In the genomic region with DNA sequence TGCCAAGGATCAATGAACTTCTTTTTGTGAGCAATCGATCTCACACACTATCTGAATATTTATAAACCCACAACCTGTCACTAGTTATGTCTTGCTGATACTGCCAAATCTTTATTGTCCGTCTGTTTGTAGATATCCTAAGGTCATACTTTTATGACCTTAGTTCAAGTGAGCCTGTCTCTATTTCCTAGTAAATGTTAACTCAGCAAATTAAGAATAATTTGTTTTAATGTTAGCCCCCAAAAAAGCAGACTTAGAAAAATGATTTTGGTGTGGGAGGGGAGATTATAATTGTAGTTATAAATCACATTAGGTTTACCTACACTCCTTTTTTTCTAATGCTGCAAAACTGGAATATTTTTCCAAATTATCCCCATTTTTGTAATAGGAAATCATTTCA, we compare ENCODE assay signal across 2 cellular contexts.
TF ChIP-seq lines count a peak whose summit lies in the region.

No MANE protein-coding gene starts in this region.

TF ChIP-seq in HepG2, 621 proteins besides CTCF, POLR2A, EP300 and RAD21:
- peak; percentile 82 for TF ChIP-seq MAFF (IDR thresholded peaks at IDR 0.05; ENCODE audit: low read depth, low read length)
- TF ChIP-seq MAFK (conservative IDR thresholded peaks at IDR 0.05 in 1 of 2, IDR thresholded peaks at IDR 0.05 in 1 of 2; ENCODE audit: low read length in 2 of 2), result peak; percentile 81
- TF ChIP-seq, protein P1, sequence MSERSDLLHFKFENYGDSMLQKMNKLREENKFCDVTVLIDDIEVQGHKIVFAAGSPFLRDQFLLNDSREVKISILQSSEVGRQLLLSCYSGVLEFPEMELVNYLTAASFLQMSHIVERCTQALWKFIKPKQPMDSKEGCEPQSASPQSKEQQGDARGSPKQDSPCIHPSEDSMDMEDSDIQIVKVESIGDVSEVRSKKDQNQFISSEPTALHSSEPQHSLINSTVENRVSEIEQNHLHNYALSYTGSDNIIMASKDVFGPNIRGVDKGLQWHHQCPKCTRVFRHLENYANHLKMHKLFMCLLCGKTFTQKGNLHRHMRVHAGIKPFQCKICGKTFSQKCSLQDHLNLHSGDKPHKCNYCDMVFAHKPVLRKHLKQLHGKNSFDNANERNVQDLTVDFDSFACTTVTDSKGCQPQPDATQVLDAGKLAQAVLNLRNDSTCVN (CRISPR knock-in tag; IDR thresholded peaks at IDR 0.05; ENCODE audit: borderline replicate concordance), result no peak

TF ChIP-seq in K562, 482 proteins besides CTCF, POLR2A, EP300 and RAD21 (continues in another document):
- TF ChIP-seq DDX20 (tag; IDR thresholded peaks at IDR 0.05; ENCODE audit: low read depth) (no peak), MAFF (IDR thresholded peaks at IDR 0.05; ENCODE audit: low read length) (peak; percentile 42; the same call in 1 of the 2 replicates), CBFA2T3 (IDR thresholded peaks at IDR 0.05) (no peak), ZNF785 (CRISPR knock-in tag; IDR thresholded peaks at IDR 0.05) (no peak), ZBTB7A (IDR thresholded peaks at IDR 0.05; ENCODE audit: borderline replicate concordance, control insufficient read depth, low read depth, low read length) (no peak), ZNF696 (CRISPR knock-in tag; conservative IDR thresholded peaks at IDR 0.05) (no peak), NR2C1 (IDR thresholded peaks at IDR 0.05) (no peak), NR2C1 (tag; IDR thresholded peaks at IDR 0.05) (no peak), KAT8 (IDR thresholded peaks at IDR 0.05; ENCODE audit: low read depth) (no peak), MAFG (tag; conservative IDR thresholded peaks at IDR 0.05) (peak; percentile 39), ESRRB (CRISPR knock-in tag; IDR thresholded peaks at IDR 0.05; ENCODE audit: borderline replicate concordance) (no peak), DNMT1 (IDR thresholded peaks at IDR 0.05) (no peak), NCOA4 (IDR thresholded peaks at IDR 0.05; ENCODE audit: partially characterized antibody) (no peak), CTBP1 (IDR thresholded peaks at IDR 0.05; ENCODE audit: borderline replicate concordance) (no peak), KDM1A (IDR thresholded peaks at IDR 0.05) (no peak), HSF4 (CRISPR knock-in tag; IDR thresholded peaks at IDR 0.05; ENCODE audit: borderline replicate concordance) (no peak), ZFPM2 (CRISPR knock-in tag; IDR thresholded peaks at IDR 0.05) (no peak), COPS2 (conservative IDR thresholded peaks at IDR 0.05) (no peak), MAZ (CRISPR knock-in tag; conservative IDR thresholded peaks at IDR 0.05 in 1 of 2, IDR thresholded peaks at IDR 0.05 in 1 of 2) (no peak), GABPB1 (CRISPR knock-in tag; IDR thresholded peaks at IDR 0.05) (no peak), ZSCAN29 (IDR thresholded peaks at IDR 0.05) (no peak), ZNF586 (CRISPR knock-in tag; conservative IDR thresholded peaks at IDR 0.05) (no peak), XRCC4 (IDR thresholded peaks at IDR 0.05; ENCODE audit: extremely low read depth, insufficient read depth, insufficient read length) (no peak), PHF21A (IDR thresholded peaks at IDR 0.05; ENCODE audit: borderline replicate concordance, low read depth) (no peak), RBM34 (IDR thresholded peaks at IDR 0.05; ENCODE audit: borderline replicate concordance, insufficient read depth, low read length) (no peak), ZNF316 (IDR thresholded peaks at IDR 0.05) (peak; percentile 79), HNRNPK (IDR thresholded peaks at IDR 0.05; ENCODE audit: low read depth, low read length, poor library complexity, severe bottlenecking) (no peak), ZNF584 (CRISPR knock-in tag; IDR thresholded peaks at IDR 0.05; ENCODE audit: low read depth) (no peak), RBBP5 (IDR thresholded peaks at IDR 0.05; ENCODE audit: borderline replicate concordance, insufficient read depth, low read length, poor library complexity, severe bottlenecking) (no peak), MAFK (IDR thresholded peaks at IDR 0.05; ENCODE audit: low read length) (peak; percentile 31; the same call in 1 of the 2 replicates), C11orf30 (IDR thresholded peaks at IDR 0.05; ENCODE audit: low read depth) (peak; percentile 56), ZNF717 (CRISPR knock-in tag; IDR thresholded peaks at IDR 0.05) (no peak)
- TF ChIP-seq, protein P2, sequence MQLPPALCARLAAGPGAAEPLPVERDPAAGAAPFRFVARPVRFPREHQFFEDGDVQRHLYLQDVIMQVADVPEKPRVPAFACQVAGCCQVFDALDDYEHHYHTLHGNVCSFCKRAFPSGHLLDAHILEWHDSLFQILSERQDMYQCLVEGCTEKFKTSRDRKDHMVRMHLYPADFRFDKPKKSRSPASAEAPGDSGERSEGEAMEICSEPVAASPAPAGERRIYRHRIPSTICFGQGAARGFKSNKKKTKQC (CRISPR knock-in tag; IDR thresholded peaks at IDR 0.05), result no peak
- TF ChIP-seq, protein P3, sequence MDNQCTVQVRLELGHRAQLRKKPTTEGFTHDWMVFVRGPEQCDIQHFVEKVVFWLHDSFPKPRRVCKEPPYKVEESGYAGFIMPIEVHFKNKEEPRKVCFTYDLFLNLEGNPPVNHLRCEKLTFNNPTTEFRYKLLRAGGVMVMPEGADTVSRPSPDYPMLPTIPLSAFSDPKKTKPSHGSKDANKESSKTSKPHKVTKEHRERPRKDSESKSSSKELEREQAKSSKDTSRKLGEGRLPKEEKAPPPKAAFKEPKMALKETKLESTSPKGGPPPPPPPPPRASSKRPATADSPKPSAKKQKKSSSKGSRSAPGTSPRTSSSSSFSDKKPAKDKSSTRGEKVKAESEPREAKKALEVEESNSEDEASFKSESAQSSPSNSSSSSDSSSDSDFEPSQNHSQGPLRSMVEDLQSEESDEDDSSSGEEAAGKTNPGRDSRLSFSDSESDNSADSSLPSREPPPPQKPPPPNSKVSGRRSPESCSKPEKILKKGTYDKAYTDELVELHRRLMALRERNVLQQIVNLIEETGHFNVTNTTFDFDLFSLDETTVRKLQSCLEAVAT (IDR thresholded peaks at IDR 0.05), result no peak
- TF ChIP-seq, protein P4, sequence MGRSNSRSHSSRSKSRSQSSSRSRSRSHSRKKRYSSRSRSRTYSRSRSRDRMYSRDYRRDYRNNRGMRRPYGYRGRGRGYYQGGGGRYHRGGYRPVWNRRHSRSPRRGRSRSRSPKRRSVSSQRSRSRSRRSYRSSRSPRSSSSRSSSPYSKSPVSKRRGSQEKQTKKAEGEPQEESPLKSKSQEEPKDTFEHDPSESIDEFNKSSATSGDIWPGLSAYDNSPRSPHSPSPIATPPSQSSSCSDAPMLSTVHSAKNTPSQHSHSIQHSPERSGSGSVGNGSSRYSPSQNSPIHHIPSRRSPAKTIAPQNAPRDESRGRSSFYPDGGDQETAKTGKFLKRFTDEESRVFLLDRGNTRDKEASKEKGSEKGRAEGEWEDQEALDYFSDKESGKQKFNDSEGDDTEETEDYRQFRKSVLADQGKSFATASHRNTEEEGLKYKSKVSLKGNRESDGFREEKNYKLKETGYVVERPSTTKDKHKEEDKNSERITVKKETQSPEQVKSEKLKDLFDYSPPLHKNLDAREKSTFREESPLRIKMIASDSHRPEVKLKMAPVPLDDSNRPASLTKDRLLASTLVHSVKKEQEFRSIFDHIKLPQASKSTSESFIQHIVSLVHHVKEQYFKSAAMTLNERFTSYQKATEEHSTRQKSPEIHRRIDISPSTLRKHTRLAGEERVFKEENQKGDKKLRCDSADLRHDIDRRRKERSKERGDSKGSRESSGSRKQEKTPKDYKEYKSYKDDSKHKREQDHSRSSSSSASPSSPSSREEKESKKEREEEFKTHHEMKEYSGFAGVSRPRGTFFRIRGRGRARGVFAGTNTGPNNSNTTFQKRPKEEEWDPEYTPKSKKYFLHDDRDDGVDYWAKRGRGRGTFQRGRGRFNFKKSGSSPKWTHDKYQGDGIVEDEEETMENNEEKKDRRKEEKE (IDR thresholded peaks at IDR 0.05; ENCODE audit: borderline replicate concordance in 1 of 2, control insufficient read depth in 1 of 2, low read depth in 2 of 2, low read length in 1 of 2), result no peak
- TF ChIP-seq, protein P5, sequence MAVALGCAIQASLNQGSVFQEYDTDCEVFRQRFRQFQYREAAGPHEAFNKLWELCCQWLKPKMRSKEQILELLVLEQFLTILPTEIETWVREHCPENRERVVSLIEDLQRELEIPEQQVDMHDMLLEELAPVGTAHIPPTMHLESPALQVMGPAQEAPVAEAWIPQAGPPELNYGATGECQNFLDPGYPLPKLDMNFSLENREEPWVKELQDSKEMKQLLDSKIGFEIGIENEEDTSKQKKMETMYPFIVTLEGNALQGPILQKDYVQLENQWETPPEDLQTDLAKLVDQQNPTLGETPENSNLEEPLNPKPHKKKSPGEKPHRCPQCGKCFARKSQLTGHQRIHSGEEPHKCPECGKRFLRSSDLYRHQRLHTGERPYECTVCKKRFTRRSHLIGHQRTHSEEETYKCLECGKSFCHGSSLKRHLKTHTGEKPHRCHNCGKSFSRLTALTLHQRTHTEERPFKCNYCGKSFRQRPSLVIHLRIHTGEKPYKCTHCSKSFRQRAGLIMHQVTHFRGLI (CRISPR knock-in tag; IDR thresholded peaks at IDR 0.05), result no peak
- TF ChIP-seq, protein P6, sequence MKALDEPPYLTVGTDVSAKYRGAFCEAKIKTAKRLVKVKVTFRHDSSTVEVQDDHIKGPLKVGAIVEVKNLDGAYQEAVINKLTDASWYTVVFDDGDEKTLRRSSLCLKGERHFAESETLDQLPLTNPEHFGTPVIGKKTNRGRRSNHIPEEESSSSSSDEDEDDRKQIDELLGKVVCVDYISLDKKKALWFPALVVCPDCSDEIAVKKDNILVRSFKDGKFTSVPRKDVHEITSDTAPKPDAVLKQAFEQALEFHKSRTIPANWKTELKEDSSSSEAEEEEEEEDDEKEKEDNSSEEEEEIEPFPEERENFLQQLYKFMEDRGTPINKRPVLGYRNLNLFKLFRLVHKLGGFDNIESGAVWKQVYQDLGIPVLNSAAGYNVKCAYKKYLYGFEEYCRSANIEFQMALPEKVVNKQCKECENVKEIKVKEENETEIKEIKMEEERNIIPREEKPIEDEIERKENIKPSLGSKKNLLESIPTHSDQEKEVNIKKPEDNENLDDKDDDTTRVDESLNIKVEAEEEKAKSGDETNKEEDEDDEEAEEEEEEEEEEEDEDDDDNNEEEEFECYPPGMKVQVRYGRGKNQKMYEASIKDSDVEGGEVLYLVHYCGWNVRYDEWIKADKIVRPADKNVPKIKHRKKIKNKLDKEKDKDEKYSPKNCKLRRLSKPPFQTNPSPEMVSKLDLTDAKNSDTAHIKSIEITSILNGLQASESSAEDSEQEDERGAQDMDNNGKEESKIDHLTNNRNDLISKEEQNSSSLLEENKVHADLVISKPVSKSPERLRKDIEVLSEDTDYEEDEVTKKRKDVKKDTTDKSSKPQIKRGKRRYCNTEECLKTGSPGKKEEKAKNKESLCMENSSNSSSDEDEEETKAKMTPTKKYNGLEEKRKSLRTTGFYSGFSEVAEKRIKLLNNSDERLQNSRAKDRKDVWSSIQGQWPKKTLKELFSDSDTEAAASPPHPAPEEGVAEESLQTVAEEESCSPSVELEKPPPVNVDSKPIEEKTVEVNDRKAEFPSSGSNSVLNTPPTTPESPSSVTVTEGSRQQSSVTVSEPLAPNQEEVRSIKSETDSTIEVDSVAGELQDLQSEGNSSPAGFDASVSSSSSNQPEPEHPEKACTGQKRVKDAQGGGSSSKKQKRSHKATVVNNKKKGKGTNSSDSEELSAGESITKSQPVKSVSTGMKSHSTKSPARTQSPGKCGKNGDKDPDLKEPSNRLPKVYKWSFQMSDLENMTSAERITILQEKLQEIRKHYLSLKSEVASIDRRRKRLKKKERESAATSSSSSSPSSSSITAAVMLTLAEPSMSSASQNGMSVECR (CRISPR knock-in tag; IDR thresholded peaks at IDR 0.05), result no peak
- TF ChIP-seq, protein P7, sequence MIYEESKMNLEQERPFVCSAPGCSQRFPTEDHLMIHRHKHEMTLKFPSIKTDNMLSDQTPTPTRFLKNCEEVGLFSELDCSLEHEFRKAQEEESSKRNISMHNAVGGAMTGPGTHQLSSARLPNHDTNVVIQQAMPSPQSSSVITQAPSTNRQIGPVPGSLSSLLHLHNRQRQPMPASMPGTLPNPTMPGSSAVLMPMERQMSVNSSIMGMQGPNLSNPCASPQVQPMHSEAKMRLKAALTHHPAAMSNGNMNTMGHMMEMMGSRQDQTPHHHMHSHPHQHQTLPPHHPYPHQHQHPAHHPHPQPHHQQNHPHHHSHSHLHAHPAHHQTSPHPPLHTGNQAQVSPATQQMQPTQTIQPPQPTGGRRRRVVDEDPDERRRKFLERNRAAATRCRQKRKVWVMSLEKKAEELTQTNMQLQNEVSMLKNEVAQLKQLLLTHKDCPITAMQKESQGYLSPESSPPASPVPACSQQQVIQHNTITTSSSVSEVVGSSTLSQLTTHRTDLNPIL (CRISPR knock-in tag; IDR thresholded peaks at IDR 0.05), result no peak
- TF ChIP-seq, protein P8, sequence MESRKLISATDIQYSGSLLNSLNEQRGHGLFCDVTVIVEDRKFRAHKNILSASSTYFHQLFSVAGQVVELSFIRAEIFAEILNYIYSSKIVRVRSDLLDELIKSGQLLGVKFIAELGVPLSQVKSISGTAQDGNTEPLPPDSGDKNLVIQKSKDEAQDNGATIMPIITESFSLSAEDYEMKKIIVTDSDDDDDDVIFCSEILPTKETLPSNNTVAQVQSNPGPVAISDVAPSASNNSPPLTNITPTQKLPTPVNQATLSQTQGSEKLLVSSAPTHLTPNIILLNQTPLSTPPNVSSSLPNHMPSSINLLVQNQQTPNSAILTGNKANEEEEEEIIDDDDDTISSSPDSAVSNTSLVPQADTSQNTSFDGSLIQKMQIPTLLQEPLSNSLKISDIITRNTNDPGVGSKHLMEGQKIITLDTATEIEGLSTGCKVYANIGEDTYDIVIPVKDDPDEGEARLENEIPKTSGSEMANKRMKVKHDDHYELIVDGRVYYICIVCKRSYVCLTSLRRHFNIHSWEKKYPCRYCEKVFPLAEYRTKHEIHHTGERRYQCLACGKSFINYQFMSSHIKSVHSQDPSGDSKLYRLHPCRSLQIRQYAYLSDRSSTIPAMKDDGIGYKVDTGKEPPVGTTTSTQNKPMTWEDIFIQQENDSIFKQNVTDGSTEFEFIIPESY (CRISPR knock-in tag; IDR thresholded peaks at IDR 0.05), result no peak
- TF ChIP-seq, protein P9, sequence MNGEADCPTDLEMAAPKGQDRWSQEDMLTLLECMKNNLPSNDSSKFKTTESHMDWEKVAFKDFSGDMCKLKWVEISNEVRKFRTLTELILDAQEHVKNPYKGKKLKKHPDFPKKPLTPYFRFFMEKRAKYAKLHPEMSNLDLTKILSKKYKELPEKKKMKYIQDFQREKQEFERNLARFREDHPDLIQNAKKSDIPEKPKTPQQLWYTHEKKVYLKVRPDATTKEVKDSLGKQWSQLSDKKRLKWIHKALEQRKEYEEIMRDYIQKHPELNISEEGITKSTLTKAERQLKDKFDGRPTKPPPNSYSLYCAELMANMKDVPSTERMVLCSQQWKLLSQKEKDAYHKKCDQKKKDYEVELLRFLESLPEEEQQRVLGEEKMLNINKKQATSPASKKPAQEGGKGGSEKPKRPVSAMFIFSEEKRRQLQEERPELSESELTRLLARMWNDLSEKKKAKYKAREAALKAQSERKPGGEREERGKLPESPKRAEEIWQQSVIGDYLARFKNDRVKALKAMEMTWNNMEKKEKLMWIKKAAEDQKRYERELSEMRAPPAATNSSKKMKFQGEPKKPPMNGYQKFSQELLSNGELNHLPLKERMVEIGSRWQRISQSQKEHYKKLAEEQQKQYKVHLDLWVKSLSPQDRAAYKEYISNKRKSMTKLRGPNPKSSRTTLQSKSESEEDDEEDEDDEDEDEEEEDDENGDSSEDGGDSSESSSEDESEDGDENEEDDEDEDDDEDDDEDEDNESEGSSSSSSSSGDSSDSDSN (IDR thresholded peaks at IDR 0.05; ENCODE audit: borderline replicate concordance in 1 of 2, low read depth in 2 of 2, low read length in 2 of 2), result no peak
- TF ChIP-seq, protein P10, sequence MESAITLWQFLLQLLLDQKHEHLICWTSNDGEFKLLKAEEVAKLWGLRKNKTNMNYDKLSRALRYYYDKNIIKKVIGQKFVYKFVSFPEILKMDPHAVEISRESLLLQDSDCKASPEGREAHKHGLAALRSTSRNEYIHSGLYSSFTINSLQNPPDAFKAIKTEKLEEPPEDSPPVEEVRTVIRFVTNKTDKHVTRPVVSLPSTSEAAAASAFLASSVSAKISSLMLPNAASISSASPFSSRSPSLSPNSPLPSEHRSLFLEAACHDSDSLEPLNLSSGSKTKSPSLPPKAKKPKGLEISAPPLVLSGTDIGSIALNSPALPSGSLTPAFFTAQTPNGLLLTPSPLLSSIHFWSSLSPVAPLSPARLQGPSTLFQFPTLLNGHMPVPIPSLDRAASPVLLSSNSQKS (CRISPR knock-in tag; IDR thresholded peaks at IDR 0.05), result no peak
